Comparison of ENCODE assay signal across 19 cellular contexts in the genomic region with DNA sequence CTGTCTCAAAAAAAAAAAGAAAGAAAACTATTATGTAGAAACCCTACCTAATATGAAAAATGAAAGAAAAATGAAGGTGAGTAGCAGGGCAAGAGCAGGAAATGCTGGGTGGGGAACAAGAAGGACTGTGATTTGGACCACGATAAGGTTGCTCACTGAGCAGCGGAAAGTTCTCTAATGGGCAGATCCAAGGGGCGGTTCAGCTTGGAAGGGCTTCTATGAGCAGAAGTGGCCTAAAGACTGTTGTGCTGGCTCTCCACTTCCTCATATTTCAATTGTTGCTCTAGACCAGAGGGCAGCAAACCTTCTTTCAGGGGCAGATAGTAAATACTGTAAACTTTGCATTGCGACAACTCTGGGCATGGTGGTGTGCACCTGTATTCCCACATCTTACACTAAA. TPM values are rescaled to one million over a fixed set of nuclear protein-coding genes. Genes with fewer than 3 reads are reported as not detected.
A peak's percentile ranks its signal among the peaks of the same experiment; 100 is the strongest.
DNase-seq lines count a peak whose midpoint lies in the region; ATAC-seq and TF ChIP-seq lines count a peak whose summit lies in the region.
"Had no signal": no experiment of that assay in that cellular context is flagged by ENCODE, and none has a peak within 500 bp of the region (broad histone marks: within the 10 kb centered on the region; RNA-seq: fewer than 3 reads in every experiment).

No MANE protein-coding gene starts in this region.

- no peak overlapping the region for H3K4me3 ChIP-seq in naive thymus-derived CD4-positive, alpha-beta T cell (ENCODE audit: low read length)
- H3K4me3 ChIP-seq: lung, upper lobe of left lung had no signal

- H3K4me1 ChIP-seq in naive thymus-derived CD4-positive, alpha-beta T cell (ENCODE audit: control insufficient read depth in 2 of 2, insufficient read depth in 2 of 2, low read length in 2 of 2): peaks cover 0 to 7% of the 10 kb centered on the region in 2 donors
- H3K4me1 ChIP-seq: upper lobe of left lung had no signal

- H3K27ac Mint-ChIP-seq in T-helper 17 cell (peak overlapping the region; percentile 74), glutamatergic neuron (ENCODE audit: unreplicated experiment) (no peak overlapping the region)
- H3K27ac Mint-ChIP-seq in naive thymus-derived CD4-positive, alpha-beta T cell: peak overlapping the region in 8 of 9 donors; percentile 14 to 65 (median 29)
- H3K27ac Mint-ChIP-seq: brain had no signal

- H3K4me1 Mint-ChIP-seq in T-helper 17 cell (peaks cover 18% of the 10 kb centered on the region), glutamatergic neuron (ENCODE audit: low read depth, unreplicated experiment) (peaks cover 3% of the 10 kb centered on the region)
- H3K4me1 Mint-ChIP-seq in naive thymus-derived CD4-positive, alpha-beta T cell: peaks cover 0 to 11% (median 8%) of the 10 kb centered on the region in 7 donors

- H3K4me3 Mint-ChIP-seq in T-helper 17 cell: peak overlapping the region; percentile 76
- peak overlapping the region in 5 of 10 donors; percentile 16 to 52 (median 19) for H3K4me3 Mint-ChIP-seq in naive thymus-derived CD4-positive, alpha-beta T cell
- no peak overlapping the region for H3K4me3 Mint-ChIP-seq in glutamatergic neuron (ENCODE audit: unreplicated experiment)
- H3K4me3 Mint-ChIP-seq: brain had no signal

- CTCF ChIA-PET in naive thymus-derived CD4-positive, alpha-beta T cell (lab: Charles Lee): no interaction called here

- H3K36me3 Mint-ChIP-seq in T-helper 17 cell (ENCODE audit: low read depth) (no peaks in the 10 kb centered on the region), glutamatergic neuron (ENCODE audit: unreplicated experiment) (no peaks in the 10 kb centered on the region)
- H3K36me3 Mint-ChIP-seq in naive thymus-derived CD4-positive, alpha-beta T cell: no peaks in the 10 kb centered on the region
- H3K36me3 Mint-ChIP-seq: brain; CD14-positive monocyte; immature natural killer cell; naive thymus-derived CD8-positive, alpha-beta T cell had no signal

- H3K36me3 ChIP-seq in naive thymus-derived CD4-positive, alpha-beta T cell (ENCODE audit: control insufficient read depth in 2 of 3, insufficient read depth in 3 of 3, low read length in 3 of 3): no peaks in the 10 kb centered on the region
- H3K36me3 ChIP-seq: upper lobe of left lung had no signal

- H3K27me3 ChIP-seq in naive thymus-derived CD4-positive, alpha-beta T cell (ENCODE audit: control insufficient read depth in 2 of 2, insufficient read depth in 2 of 2, low read length in 2 of 2): no peaks in the 10 kb centered on the region
- H3K27me3 ChIP-seq: upper lobe of left lung had no signal

- ATAC-seq in T-helper 17 cell: peak; percentile 21
- ATAC-seq in naive thymus-derived CD4-positive, alpha-beta T cell: peak; percentile 50
- no peak for ATAC-seq in GM19463 (IDR thresholded peaks at IDR 0.05; ENCODE audit: unreplicated experiment)
- ATAC-seq: naive thymus-derived CD8-positive, alpha-beta T cell had no signal

- no peaks in the 10 kb centered on the region for H3K9me3 ChIP-seq in T-helper 17 cell (ENCODE audit: control insufficient read depth, low read length, poor library complexity, severe bottlenecking)
- H3K9me3 ChIP-seq in naive thymus-derived CD4-positive, alpha-beta T cell (ENCODE audit: control insufficient read depth in 2 of 3, low read length in 3 of 3): no peaks in the 10 kb centered on the region
- H3K9me3 ChIP-seq: upper lobe of left lung had no signal

- H3K9me3 Mint-ChIP-seq in naive thymus-derived CD4-positive, alpha-beta T cell: peaks cover 0 to 1% (median 0%) of the 10 kb centered on the region in 11 donors
- no peaks in the 10 kb centered on the region for H3K9me3 Mint-ChIP-seq in glutamatergic neuron (ENCODE audit: unreplicated experiment)
- H3K9me3 Mint-ChIP-seq: immature natural killer cell; naive thymus-derived CD8-positive, alpha-beta T cell had no signal

- TF ChIP-seq CTCF in glutamatergic neuron (IDR thresholded peaks at IDR 0.05; ENCODE audit: partially characterized antibody, unreplicated experiment): no peak

- intact Hi-C loops in naive thymus-derived CD4-positive, alpha-beta T cell (cut with micrococcal nuclease): no loop called here

- peaks cover 12% of the 10 kb centered on the region for H3K27me3 Mint-ChIP-seq in T-helper 17 cell
- peaks cover 0 to 24% (median 0%) of the 10 kb centered on the region in 5 donors for H3K27me3 Mint-ChIP-seq in naive thymus-derived CD4-positive, alpha-beta T cell
- peaks cover 6% of the 10 kb centered on the region for H3K27me3 Mint-ChIP-seq in glutamatergic neuron (ENCODE audit: unreplicated experiment)

- DNase-seq in NCI-H82 (lab: John Stamatoyannopoulos, UW) (peak; percentile 52), NCI-H82 treated with DMSO at 0.1 percent for 48 hours (lab: John Stamatoyannopoulos, UW; ENCODE audit: unreplicated experiment) (no peak), KG1 (lab: John Stamatoyannopoulos, UW) (peak; percentile 10), T-helper 17 cell (no peak), glutamatergic neuron (no peak), NCI-H774 (lab: John Stamatoyannopoulos, UW) (no peak)
- DNase-seq in naive thymus-derived CD4-positive, alpha-beta T cell: no peak
- DNase-seq: activated CD4-positive, CD25-positive, alpha-beta regulatory T cell; activated naive CD4-positive, alpha-beta T cell treated with Interleukin-2 at 50 U/mL for 16 hours; erythroblast; immature natural killer cell; naive thymus-derived CD8-positive, alpha-beta T cell; NCI-H526; small intestine; upper lobe of left lung had no signal

- no peak overlapping the region for H3K27ac ChIP-seq in naive thymus-derived CD4-positive, alpha-beta T cell (ENCODE audit: low read depth, low read length)
- H3K27ac ChIP-seq: upper lobe of left lung had no signal

- POLR2A ChIA-PET in naive thymus-derived CD4-positive, alpha-beta T cell (lab: Charles Lee): no interaction called here

RNA-seq across cellular contexts. Expression of a gene that starts 16.3 kb away (rescaled TPM):
- total RNA-seq in T-helper 17 cell (10 to 100 TPM; 11.7 to 13.7 TPM), glutamatergic neuron (ENCODE audit: unreplicated experiment) (17.1 TPM)
- total RNA-seq in naive thymus-derived CD4-positive, alpha-beta T cell: 10 to 100 TPM; 11.6 to 25.9 (median 24.4) TPM
- polyA plus RNA-seq in naive thymus-derived CD4-positive, alpha-beta T cell: 10 to 100 TPM; 39.1 to 47.0 TPM

Comparison
In these comparisons a context has a peak if more than half of its experiments do, and no peak if none do; other contexts are left out.
1. DNase-seq: peak in NCI-H82 (single experiment) and KG1 (single experiment); none in NCI-H82 treated with DMSO at 0.1 percent for 48 hours (single experiment), T-helper 17 cell (0 of 3), naive thymus-derived CD4-positive, alpha-beta T cell (0 of 9), glutamatergic neuron (single experiment) and NCI-H774 (single experiment).